ENCODE assay signal across 38 cellular contexts in genomic region chr3:3815206-3815605, GRCh38. TPM values are rescaled to one million over a fixed set of nuclear protein-coding genes. Genes with fewer than 3 reads are reported as not detected.
"Had no signal": no experiment of that assay in that cellular context is flagged by ENCODE, and none has a peak within 500 bp of the region (broad histone marks: within the 10 kb centered on the region; RNA-seq: fewer than 3 reads in every experiment).

No MANE protein-coding gene starts in this region.

- H3K4me2 ChIP-seq: KMS-11, SK-N-SH had no signal

- H3K4me1 Mint-ChIP-seq: activated B cell treated with CpG ODN at 0.5 μM for 24 hours; activated naive CD4-positive, alpha-beta T cell treated with anti-CD3 and anti-CD28 coated beads, Interleukin-2, amount 10 ng/mL, durations not matched to agents 7 days and 5 days; activated naive CD8-positive, alpha-beta T cell treated with anti-CD3 and anti-CD28 coated beads for 36 hours had no signal

- H3K27me3 Mint-ChIP-seq: activated B cell treated with CpG ODN at 0.5 μM for 24 hours; activated CD4-positive, alpha-beta memory T cell treated with anti-CD3 and anti-CD28 coated beads for 36 hours; activated naive CD4-positive, alpha-beta T cell treated with anti-CD3 and anti-CD28 coated beads, Interleukin-2, amount 10 ng/mL, durations not matched to agents 7 days and 5 days; activated naive CD8-positive, alpha-beta T cell treated with anti-CD3 and anti-CD28 coated beads for 36 hours; brain had no signal

- H3K9ac ChIP-seq: KMS-11, SK-N-SH had no signal

- H3K36me3 Mint-ChIP-seq: activated CD4-positive, alpha-beta memory T cell treated with anti-CD3 and anti-CD28 coated beads for 36 hours; activated naive CD4-positive, alpha-beta T cell treated with anti-CD3 and anti-CD28 coated beads, Interleukin-2, amount 10 ng/mL, durations not matched to agents 7 days and 5 days; activated naive CD8-positive, alpha-beta T cell treated with anti-CD3 and anti-CD28 coated beads for 36 hours had no signal

- DNase-seq: activated B cell treated with CpG ODN at 0.5 μM for 24 hours; activated CD4-positive, alpha-beta memory T cell treated with anti-CD3 and anti-CD28 coated beads for 36 hours; activated CD4-positive, alpha-beta T cell treated with anti-CD3 and anti-CD28 coated beads for 4 hours; activated CD4-positive, alpha-beta T cell treated with anti-CD3 and anti-CD28 coated beads, Interleukin-2, amount 50 U/mL, for 1 hour; activated CD4-positive, CD25-positive, alpha-beta regulatory T cell treated with anti-CD3 and anti-CD28 coated beads, Interleukin-2, amount 50 U/mL, for 72 hours; activated CD8-positive, alpha-beta memory T cell treated with anti-CD3 and anti-CD28 coated beads, Interleukin-2, amount 50 U/mL, for 4 hours; activated gamma-delta T cell treated with Interleukin-2 at 50 U/mL for 16 hours; activated naive CD4-positive, alpha-beta T cell treated with anti-CD3 and anti-CD28 coated beads, Interleukin-2, amount 10 ng/mL, durations not matched to agents 7 days and 5 days; activated naive CD8-positive, alpha-beta T cell treated with anti-CD3 and anti-CD28 coated beads for 36 hours; activated T-cell treated with anti-CD3 and anti-CD28 coated beads for 4 hours; activated T-cell treated with anti-CD3 and anti-CD28 coated beads, Interleukin-2, amount 50 U/mL, for 4 hours; amniotic stem cell; aorta; caudate nucleus; cerebellar nuclear complex; NCI-H1105 treated with DMSO at 0.1 percent for 48 hours; NCI-H1436; NCI-H1694; NCI-H1930; NCI-H2081 treated with DMSO at 0.1 percent for 48 hours; NCI-H510A; NCI-H526; NCI-H748 treated with DMSO at 0.1 percent for 48 hours; NK-92 treated with Interleukin-12 subunit alpha and Interleukin-12 subunit beta, amount 100 ng/mL, for 24 hours; PC-3; Peyer's patch; RPMI8226; SHP77 treated with DMSO at 0.1 percent for 48 hours; SK-N-SH had no signal

- H3K27me3 ChIP-seq: Peyer's patch, SJSA1 had no signal

- ATAC-seq: activated T-cell treated with anti-CD3 and anti-CD28 coated beads, Interleukin-2, amount 50 U/mL, for 4 hours; PC-3 had no signal

- H3K4me1 ChIP-seq: Peyer's patch, SJSA1 had no signal

- H3K4me3 Mint-ChIP-seq: activated B cell treated with CpG ODN at 0.5 μM for 24 hours; activated CD4-positive, alpha-beta memory T cell treated with anti-CD3 and anti-CD28 coated beads for 36 hours; activated naive CD4-positive, alpha-beta T cell treated with anti-CD3 and anti-CD28 coated beads, Interleukin-2, amount 10 ng/mL, durations not matched to agents 7 days and 5 days; activated naive CD8-positive, alpha-beta T cell treated with anti-CD3 and anti-CD28 coated beads for 36 hours; activated T-cell treated with anti-CD3 and anti-CD28 coated beads, Interleukin-2, amount 50 U/mL, for 4 hours; activated T-helper 1 cell treated with anti-CD3 and anti-CD28 coated beads, Interleukin-12 subunit alpha, Interleukin-12 subunit beta, Interleukin-2, Interleukin-4 antibody, amounts not matched to agents 30 ng/mL and 10 ng/mL and 1 ng/mL, durations not matched to agents 14 hours and 24 hours and 36 hours; brain; T-helper 1 cell treated with Interleukin-12 subunit alpha and Interleukin-12 subunit beta and Interleukin-4 antibody, amounts not matched to agents 30 μg/mL and 1 μg/mL, for 36 hours; T-helper 2 cell treated with Interferon-gamma antibody and Interleukin-4, amounts not matched to agents 5 μg/mL and 100 μg/mL, for 36 hours had no signal

- FAIRE-seq: bronchial epithelial cell, TTC549 had no signal

- H3K27ac Mint-ChIP-seq: activated B cell treated with CpG ODN at 0.5 μM for 24 hours; activated CD4-positive, alpha-beta memory T cell treated with anti-CD3 and anti-CD28 coated beads for 36 hours; activated naive CD4-positive, alpha-beta T cell treated with anti-CD3 and anti-CD28 coated beads, Interleukin-2, amount 10 ng/mL, durations not matched to agents 7 days and 5 days; activated naive CD8-positive, alpha-beta T cell treated with anti-CD3 and anti-CD28 coated beads for 36 hours; activated T-helper 1 cell treated with anti-CD3 and anti-CD28 coated beads, Interleukin-12 subunit alpha, Interleukin-12 subunit beta, Interleukin-2, Interleukin-4 antibody, amounts not matched to agents 30 ng/mL and 10 ng/mL and 1 ng/mL, durations not matched to agents 14 hours and 24 hours and 36 hours; brain; T-helper 1 cell treated with Interleukin-12 subunit alpha and Interleukin-12 subunit beta and Interleukin-4 antibody, amounts not matched to agents 30 μg/mL and 1 μg/mL, for 36 hours; T-helper 2 cell treated with Interferon-gamma antibody and Interleukin-4, amounts not matched to agents 5 μg/mL and 100 μg/mL, for 36 hours had no signal

- H3K27ac ChIP-seq: KMS-11, Peyer's patch, SJSA1 had no signal

- H3K9me3 ChIP-seq: Peyer's patch, SJSA1, SK-N-SH had no signal

- H3K9me3 Mint-ChIP-seq: activated B cell treated with CpG ODN at 0.5 μM for 24 hours; activated CD4-positive, alpha-beta memory T cell treated with anti-CD3 and anti-CD28 coated beads for 36 hours; activated naive CD4-positive, alpha-beta T cell treated with anti-CD3 and anti-CD28 coated beads, Interleukin-2, amount 10 ng/mL, durations not matched to agents 7 days and 5 days; activated naive CD8-positive, alpha-beta T cell treated with anti-CD3 and anti-CD28 coated beads for 36 hours; activated T-cell treated with anti-CD3 and anti-CD28 coated beads, Interleukin-2, amount 50 U/mL, for 4 hours; activated T-helper 1 cell treated with anti-CD3 and anti-CD28 coated beads, Interleukin-12 subunit alpha, Interleukin-12 subunit beta, Interleukin-2, Interleukin-4 antibody, amounts not matched to agents 30 ng/mL and 10 ng/mL and 1 ng/mL, durations not matched to agents 14 hours and 24 hours and 36 hours; T-helper 1 cell treated with Interleukin-12 subunit alpha and Interleukin-12 subunit beta and Interleukin-4 antibody, amounts not matched to agents 30 μg/mL and 1 μg/mL, for 36 hours; T-helper 2 cell treated with Interferon-gamma antibody and Interleukin-4, amounts not matched to agents 5 μg/mL and 100 μg/mL, for 36 hours had no signal

- H3K36me3 ChIP-seq: Peyer's patch, SJSA1 had no signal

- H3K4me3 ChIP-seq: Peyer's patch, SJSA1 had no signal

RNA-seq across cellular contexts. Expression of gene LRRN1, which starts 16.0 kb away (rescaled TPM):
- total RNA-seq: activated T-helper 1 cell treated with anti-CD3 and anti-CD28 coated beads, Interleukin-12 subunit alpha, Interleukin-12 subunit beta, Interleukin-2, Interleukin-4 antibody, amounts not matched to agents 30 ng/mL and 10 ng/mL and 1 ng/mL, durations not matched to agents 14 hours and 24 hours and 36 hours; LHCN-M2; PC-3; SJSA1 had no signal
